ENCODE assay signal across 1 cellular context in the genomic region with DNA sequence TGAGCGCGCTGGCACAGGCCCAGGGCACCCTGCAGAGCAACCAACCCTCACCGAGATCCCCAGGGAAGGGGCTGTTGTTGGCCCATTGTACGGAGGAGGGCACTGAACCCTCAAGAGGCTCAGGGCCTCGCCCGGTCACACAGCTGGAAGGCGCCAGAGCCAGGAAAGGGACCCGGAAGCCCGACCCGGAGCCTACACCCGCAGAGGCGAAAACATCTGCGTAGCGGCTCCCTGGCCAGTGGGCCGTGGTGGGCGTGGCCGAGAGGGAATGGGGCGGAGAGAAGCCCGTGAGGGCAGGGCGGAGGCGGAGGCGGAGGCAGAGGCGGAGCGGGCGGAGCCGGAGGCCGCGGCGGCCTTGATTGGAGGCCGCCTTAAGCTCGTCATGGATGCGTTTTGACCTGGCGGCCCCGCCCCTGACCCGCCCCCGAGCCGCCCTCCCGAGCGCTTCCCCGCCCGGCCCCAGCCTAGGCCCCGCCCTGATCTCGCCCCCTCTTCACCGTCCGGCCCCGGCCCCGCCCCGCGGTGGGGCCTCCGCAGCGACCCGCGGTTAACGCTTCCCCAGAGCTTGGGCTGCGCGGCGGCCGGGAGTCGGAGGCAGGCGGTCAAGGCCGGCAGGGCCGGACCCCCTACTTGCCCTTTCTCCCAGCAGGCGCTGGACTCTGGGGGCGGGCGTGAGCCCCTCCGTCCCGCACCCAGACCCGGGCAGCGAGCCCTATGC.
TF ChIP-seq lines count a peak whose summit lies in the region.

No MANE protein-coding gene starts in this region.

TF ChIP-seq in K562, 482 proteins besides CTCF, POLR2A, EP300 and RAD21 (continued from another document and continues in another):
- TF ChIP-seq SMAD4 (CRISPR knock-in tag; conservative IDR thresholded peaks at IDR 0.05) (peak; percentile 23; the same call in 1 of the 2 replicates), SIN3B (IDR thresholded peaks at IDR 0.05; ENCODE audit: low read depth) (no peak), ESRRB (CRISPR knock-in tag; IDR thresholded peaks at IDR 0.05; ENCODE audit: borderline replicate concordance) (no peak), TARDBP (IDR thresholded peaks at IDR 0.05) (no peak), GATA2 (CRISPR knock-in tag; IDR thresholded peaks at IDR 0.05) (no peak), KAT8 (IDR thresholded peaks at IDR 0.05; ENCODE audit: low read depth) (no peak), FOXJ2 (tag; IDR thresholded peaks at IDR 0.05) (no peak), NFATC3 (IDR thresholded peaks at IDR 0.05) (no peak), L3MBTL2 (IDR thresholded peaks at IDR 0.05) (0 out of 2 replicates have a peak, but pooled peaks have one; percentile 4), ZNF717 (CRISPR knock-in tag; IDR thresholded peaks at IDR 0.05) (no peak), U2AF2 (optimal IDR thresholded peaks at IDR 0.05; ENCODE audit: low read depth, low read length) (no peak), BCOR (IDR thresholded peaks at IDR 0.05) (no peak), ZNF184 (CRISPR knock-in tag; IDR thresholded peaks at IDR 0.05) (no peak), FOXP1 (CRISPR knock-in tag; IDR thresholded peaks at IDR 0.05) (no peak), SNIP1 (IDR thresholded peaks at IDR 0.05; ENCODE audit: low read depth) (no peak), GTF2A2 (tag; IDR thresholded peaks at IDR 0.05) (no peak), CTBP1 (IDR thresholded peaks at IDR 0.05; ENCODE audit: borderline replicate concordance) (no peak), NCOR1 (IDR thresholded peaks at IDR 0.05) (no peak), KHSRP (IDR thresholded peaks at IDR 0.05) (no peak), HIVEP1 (CRISPR knock-in tag; IDR thresholded peaks at IDR 0.05) (no peak), ZFP36 (IDR thresholded peaks at IDR 0.05; ENCODE audit: low read depth, low read length, partially characterized antibody) (peak; percentile 17), OTX1 (CRISPR knock-in tag; IDR thresholded peaks at IDR 0.05) (no peak), CAMTA2 (CRISPR knock-in tag; conservative IDR thresholded peaks at IDR 0.05) (no peak), XRCC3 (IDR thresholded peaks at IDR 0.05) (no peak), TOE1 (IDR thresholded peaks at IDR 0.05; ENCODE audit: borderline replicate concordance) (no peak), TOE1 (CRISPR knock-in tag; IDR thresholded peaks at IDR 0.05; ENCODE audit: borderline replicate concordance, low read depth) (no peak), NEUROD1 (IDR thresholded peaks at IDR 0.05; ENCODE audit: borderline replicate concordance, low read depth, low read length, partially characterized antibody) (peak; percentile 9), ZNF253 (CRISPR knock-in tag; conservative IDR thresholded peaks at IDR 0.05) (no peak), LCOR (CRISPR knock-in tag; IDR thresholded peaks at IDR 0.05) (no peak), KAT2B (IDR thresholded peaks at IDR 0.05; ENCODE audit: low read depth, low read length) (no peak), CBFA2T3 (IDR thresholded peaks at IDR 0.05) (peak; percentile 18; the same call in 1 of the 2 replicates), POLR2G (IDR thresholded peaks at IDR 0.05; ENCODE audit: low read depth, low read length) (peak; percentile 91), DNMT1 (IDR thresholded peaks at IDR 0.05) (no peak), ZNF311 (CRISPR knock-in tag; IDR thresholded peaks at IDR 0.05) (no peak), ELF1 (tag; IDR thresholded peaks at IDR 0.05) (peak; percentile 84), SOX6 (IDR thresholded peaks at IDR 0.05) (no peak), SETDB1 (IDR thresholded peaks at IDR 0.05; ENCODE audit: low read length) (no peak), GABPB1 (CRISPR knock-in tag; IDR thresholded peaks at IDR 0.05) (0 out of 2 replicates have a peak, but pooled peaks have one; percentile 18), ZNF282 (CRISPR knock-in tag; IDR thresholded peaks at IDR 0.05) (no peak), GATAD2B (IDR thresholded peaks at IDR 0.05; ENCODE audit: borderline replicate concordance) (no peak), BHLHE40 (IDR thresholded peaks at IDR 0.05; ENCODE audit: low read length) (peak; percentile 32; the same call in 1 of the 2 replicates)
- TF ChIP-seq, protein P1, sequence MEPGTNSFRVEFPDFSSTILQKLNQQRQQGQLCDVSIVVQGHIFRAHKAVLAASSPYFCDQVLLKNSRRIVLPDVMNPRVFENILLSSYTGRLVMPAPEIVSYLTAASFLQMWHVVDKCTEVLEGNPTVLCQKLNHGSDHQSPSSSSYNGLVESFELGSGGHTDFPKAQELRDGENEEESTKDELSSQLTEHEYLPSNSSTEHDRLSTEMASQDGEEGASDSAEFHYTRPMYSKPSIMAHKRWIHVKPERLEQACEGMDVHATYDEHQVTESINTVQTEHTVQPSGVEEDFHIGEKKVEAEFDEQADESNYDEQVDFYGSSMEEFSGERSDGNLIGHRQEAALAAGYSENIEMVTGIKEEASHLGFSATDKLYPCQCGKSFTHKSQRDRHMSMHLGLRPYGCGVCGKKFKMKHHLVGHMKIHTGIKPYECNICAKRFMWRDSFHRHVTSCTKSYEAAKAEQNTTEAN (CRISPR knock-in tag; IDR thresholded peaks at IDR 0.05): no peak
- TF ChIP-seq, protein P2, sequence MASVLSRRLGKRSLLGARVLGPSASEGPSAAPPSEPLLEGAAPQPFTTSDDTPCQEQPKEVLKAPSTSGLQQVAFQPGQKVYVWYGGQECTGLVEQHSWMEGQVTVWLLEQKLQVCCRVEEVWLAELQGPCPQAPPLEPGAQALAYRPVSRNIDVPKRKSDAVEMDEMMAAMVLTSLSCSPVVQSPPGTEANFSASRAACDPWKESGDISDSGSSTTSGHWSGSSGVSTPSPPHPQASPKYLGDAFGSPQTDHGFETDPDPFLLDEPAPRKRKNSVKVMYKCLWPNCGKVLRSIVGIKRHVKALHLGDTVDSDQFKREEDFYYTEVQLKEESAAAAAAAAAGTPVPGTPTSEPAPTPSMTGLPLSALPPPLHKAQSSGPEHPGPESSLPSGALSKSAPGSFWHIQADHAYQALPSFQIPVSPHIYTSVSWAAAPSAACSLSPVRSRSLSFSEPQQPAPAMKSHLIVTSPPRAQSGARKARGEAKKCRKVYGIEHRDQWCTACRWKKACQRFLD (CRISPR knock-in tag; IDR thresholded peaks at IDR 0.05): no peak
- TF ChIP-seq, protein P3, sequence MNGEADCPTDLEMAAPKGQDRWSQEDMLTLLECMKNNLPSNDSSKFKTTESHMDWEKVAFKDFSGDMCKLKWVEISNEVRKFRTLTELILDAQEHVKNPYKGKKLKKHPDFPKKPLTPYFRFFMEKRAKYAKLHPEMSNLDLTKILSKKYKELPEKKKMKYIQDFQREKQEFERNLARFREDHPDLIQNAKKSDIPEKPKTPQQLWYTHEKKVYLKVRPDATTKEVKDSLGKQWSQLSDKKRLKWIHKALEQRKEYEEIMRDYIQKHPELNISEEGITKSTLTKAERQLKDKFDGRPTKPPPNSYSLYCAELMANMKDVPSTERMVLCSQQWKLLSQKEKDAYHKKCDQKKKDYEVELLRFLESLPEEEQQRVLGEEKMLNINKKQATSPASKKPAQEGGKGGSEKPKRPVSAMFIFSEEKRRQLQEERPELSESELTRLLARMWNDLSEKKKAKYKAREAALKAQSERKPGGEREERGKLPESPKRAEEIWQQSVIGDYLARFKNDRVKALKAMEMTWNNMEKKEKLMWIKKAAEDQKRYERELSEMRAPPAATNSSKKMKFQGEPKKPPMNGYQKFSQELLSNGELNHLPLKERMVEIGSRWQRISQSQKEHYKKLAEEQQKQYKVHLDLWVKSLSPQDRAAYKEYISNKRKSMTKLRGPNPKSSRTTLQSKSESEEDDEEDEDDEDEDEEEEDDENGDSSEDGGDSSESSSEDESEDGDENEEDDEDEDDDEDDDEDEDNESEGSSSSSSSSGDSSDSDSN (IDR thresholded peaks at IDR 0.05; ENCODE audit: borderline replicate concordance in 1 of 2, low read depth in 2 of 2, low read length in 2 of 2): peak; percentile 45 to 57; a peak in 1 of 4 replicates
- TF ChIP-seq, protein P4, sequence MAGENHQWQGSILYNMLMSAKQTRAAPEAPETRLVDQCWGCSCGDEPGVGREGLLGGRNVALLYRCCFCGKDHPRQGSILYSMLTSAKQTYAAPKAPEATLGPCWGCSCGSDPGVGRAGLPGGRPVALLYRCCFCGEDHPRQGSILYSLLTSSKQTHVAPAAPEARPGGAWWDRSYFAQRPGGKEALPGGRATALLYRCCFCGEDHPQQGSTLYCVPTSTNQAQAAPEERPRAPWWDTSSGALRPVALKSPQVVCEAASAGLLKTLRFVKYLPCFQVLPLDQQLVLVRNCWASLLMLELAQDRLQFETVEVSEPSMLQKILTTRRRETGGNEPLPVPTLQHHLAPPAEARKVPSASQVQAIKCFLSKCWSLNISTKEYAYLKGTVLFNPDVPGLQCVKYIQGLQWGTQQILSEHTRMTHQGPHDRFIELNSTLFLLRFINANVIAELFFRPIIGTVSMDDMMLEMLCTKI (IDR thresholded peaks at IDR 0.05; ENCODE audit: partially characterized antibody): no peak
- TF ChIP-seq, protein P5, sequence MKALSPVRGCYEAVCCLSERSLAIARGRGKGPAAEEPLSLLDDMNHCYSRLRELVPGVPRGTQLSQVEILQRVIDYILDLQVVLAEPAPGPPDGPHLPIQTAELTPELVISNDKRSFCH (CRISPR knock-in tag; IDR thresholded peaks at IDR 0.05): no peak
- TF ChIP-seq, protein P5 (tag; IDR thresholded peaks at IDR 0.05): peak; percentile 4; the same call in 1 of the 2 replicates
- TF ChIP-seq, protein P6, sequence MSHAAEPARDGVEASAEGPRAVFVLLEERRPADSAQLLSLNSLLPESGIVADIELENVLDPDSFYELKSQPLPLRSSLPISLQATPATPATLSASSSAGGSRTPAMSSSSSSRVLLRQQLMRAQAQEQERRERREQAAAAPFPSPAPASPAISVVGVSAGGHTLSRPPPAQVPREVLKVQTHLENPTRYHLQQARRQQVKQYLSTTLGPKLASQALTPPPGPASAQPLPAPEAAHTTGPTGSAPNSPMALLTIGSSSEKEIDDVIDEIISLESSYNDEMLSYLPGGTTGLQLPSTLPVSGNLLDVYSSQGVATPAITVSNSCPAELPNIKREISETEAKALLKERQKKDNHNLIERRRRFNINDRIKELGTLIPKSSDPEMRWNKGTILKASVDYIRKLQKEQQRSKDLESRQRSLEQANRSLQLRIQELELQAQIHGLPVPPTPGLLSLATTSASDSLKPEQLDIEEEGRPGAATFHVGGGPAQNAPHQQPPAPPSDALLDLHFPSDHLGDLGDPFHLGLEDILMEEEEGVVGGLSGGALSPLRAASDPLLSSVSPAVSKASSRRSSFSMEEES (CRISPR knock-in tag; IDR thresholded peaks at IDR 0.05): no peak
- TF ChIP-seq, protein P7, sequence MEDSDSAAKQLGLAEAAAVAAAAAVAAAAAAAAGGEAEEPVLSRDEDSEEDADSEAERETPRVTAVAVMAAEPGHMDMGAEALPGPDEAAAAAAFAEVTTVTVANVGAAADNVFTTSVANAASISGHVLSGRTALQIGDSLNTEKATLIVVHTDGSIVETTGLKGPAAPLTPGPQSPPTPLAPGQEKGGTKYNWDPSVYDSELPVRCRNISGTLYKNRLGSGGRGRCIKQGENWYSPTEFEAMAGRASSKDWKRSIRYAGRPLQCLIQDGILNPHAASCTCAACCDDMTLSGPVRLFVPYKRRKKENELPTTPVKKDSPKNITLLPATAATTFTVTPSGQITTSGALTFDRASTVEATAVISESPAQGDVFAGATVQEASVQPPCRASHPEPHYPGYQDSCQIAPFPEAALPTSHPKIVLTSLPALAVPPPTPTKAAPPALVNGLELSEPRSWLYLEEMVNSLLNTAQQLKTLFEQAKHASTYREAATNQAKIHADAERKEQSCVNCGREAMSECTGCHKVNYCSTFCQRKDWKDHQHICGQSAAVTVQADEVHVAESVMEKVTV (CRISPR knock-in tag; IDR thresholded peaks at IDR 0.05): no peak
- TF ChIP-seq, protein P8, sequence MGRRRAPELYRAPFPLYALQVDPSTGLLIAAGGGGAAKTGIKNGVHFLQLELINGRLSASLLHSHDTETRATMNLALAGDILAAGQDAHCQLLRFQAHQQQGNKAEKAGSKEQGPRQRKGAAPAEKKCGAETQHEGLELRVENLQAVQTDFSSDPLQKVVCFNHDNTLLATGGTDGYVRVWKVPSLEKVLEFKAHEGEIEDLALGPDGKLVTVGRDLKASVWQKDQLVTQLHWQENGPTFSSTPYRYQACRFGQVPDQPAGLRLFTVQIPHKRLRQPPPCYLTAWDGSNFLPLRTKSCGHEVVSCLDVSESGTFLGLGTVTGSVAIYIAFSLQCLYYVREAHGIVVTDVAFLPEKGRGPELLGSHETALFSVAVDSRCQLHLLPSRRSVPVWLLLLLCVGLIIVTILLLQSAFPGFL (CRISPR knock-in tag; IDR thresholded peaks at IDR 0.05): no peak
- TF ChIP-seq, protein P9, sequence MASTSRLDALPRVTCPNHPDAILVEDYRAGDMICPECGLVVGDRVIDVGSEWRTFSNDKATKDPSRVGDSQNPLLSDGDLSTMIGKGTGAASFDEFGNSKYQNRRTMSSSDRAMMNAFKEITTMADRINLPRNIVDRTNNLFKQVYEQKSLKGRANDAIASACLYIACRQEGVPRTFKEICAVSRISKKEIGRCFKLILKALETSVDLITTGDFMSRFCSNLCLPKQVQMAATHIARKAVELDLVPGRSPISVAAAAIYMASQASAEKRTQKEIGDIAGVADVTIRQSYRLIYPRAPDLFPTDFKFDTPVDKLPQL (IDR thresholded peaks at IDR 0.05; ENCODE audit: extremely low read depth, insufficient read length): no peak
- TF ChIP-seq, protein P10, sequence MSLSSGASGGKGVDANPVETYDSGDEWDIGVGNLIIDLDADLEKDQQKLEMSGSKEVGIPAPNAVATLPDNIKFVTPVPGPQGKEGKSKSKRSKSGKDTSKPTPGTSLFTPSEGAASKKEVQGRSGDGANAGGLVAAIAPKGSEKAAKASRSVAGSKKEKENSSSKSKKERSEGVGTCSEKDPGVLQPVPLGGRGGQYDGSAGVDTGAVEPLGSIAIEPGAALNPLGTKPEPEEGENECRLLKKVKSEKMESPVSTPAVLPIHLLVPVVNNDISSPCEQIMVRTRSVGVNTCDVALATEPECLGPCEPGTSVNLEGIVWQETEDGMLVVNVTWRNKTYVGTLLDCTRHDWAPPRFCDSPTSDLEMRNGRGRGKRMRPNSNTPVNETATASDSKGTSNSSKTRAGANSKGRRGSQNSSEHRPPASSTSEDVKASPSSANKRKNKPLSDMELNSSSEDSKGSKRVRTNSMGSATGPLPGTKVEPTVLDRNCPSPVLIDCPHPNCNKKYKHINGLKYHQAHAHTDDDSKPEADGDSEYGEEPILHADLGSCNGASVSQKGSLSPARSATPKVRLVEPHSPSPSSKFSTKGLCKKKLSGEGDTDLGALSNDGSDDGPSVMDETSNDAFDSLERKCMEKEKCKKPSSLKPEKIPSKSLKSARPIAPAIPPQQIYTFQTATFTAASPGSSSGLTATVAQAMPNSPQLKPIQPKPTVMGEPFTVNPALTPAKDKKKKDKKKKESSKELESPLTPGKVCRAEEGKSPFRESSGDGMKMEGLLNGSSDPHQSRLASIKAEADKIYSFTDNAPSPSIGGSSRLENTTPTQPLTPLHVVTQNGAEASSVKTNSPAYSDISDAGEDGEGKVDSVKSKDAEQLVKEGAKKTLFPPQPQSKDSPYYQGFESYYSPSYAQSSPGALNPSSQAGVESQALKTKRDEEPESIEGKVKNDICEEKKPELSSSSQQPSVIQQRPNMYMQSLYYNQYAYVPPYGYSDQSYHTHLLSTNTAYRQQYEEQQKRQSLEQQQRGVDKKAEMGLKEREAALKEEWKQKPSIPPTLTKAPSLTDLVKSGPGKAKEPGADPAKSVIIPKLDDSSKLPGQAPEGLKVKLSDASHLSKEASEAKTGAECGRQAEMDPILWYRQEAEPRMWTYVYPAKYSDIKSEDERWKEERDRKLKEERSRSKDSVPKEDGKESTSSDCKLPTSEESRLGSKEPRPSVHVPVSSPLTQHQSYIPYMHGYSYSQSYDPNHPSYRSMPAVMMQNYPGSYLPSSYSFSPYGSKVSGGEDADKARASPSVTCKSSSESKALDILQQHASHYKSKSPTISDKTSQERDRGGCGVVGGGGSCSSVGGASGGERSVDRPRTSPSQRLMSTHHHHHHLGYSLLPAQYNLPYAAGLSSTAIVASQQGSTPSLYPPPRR (CRISPR knock-in tag; IDR thresholded peaks at IDR 0.05; ENCODE audit: borderline replicate concordance): no peak
